ENCODE assay signal across 15 cellular contexts in the genomic region with DNA sequence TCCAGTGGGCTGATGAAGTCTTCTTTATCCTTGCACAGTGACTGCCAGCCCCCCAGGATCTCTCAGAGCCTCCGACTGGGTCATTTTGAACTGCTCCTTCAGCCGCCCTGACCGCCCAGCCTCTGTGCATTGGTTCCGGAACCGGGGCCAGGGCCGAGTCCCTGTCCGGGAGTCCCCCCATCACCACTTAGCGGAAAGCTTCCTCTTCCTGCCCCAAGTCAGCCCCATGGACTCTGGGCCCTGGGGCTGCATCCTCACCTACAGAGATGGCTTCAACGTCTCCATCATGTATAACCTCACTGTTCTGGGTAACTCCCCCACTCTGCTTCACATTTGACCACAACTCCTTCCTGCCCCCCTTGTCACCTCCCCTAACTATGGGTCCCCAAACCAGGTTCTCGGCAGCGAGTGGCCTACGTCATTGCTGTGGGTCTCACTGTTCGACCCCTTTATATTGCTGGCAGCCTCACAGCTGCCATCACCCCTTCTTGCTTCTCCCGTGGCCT. TPM values are rescaled to one million over a fixed set of nuclear protein-coding genes. Genes with fewer than 3 reads are reported as not detected.
A peak's percentile ranks its signal among the peaks of the same experiment; 100 is the strongest.
DNase-seq lines count a peak whose midpoint lies in the region; ATAC-seq, FAIRE-seq and TF ChIP-seq lines count a peak whose summit lies in the region.
"Had no signal": no experiment of that assay in that cellular context is flagged by ENCODE, and none has a peak within 500 bp of the region (broad histone marks: within the 10 kb centered on the region; RNA-seq: fewer than 3 reads in every experiment).

No MANE protein-coding gene starts in this region.

- H3K27me3 Mint-ChIP-seq in activated CD4-positive, alpha-beta T cell treated with anti-CD3 and anti-CD28 coated beads, Interleukin-2, amount 10 ng/mL, durations not matched to agents 7 days and 5 days: peaks cover 5% of the 10 kb centered on the region
- H3K27me3 Mint-ChIP-seq in activated T-cell treated with anti-CD3 and anti-CD28 coated beads, Interleukin-2, amount 50 U/mL, for 24 hours: peaks cover 6% of the 10 kb centered on the region
- H3K27me3 Mint-ChIP-seq in stimulated activated naive CD8-positive, alpha-beta T cell treated with anti-CD3 and anti-CD28 coated beads, Interleukin-15, Interleukin-2, amounts not matched to agents 100 ng/mL and 50 ng/mL, for 24 hours: peaks cover 11% of the 10 kb centered on the region

- peaks cover 2% of the 10 kb centered on the region for H3K36me3 Mint-ChIP-seq in activated CD4-positive, alpha-beta T cell treated with anti-CD3 and anti-CD28 coated beads, Interleukin-2, amount 10 ng/mL, durations not matched to agents 7 days and 5 days (ENCODE audit: low read depth)
- peaks cover 74% of the 10 kb centered on the region for H3K36me3 Mint-ChIP-seq in activated T-cell treated with anti-CD3 and anti-CD28 coated beads, Interleukin-2, amount 50 U/mL, for 24 hours (ENCODE audit: low read depth)
- H3K36me3 Mint-ChIP-seq in stimulated activated naive CD8-positive, alpha-beta T cell treated with anti-CD3 and anti-CD28 coated beads, Interleukin-15, Interleukin-2, amounts not matched to agents 100 ng/mL and 50 ng/mL, for 24 hours (ENCODE audit: low read depth): peaks cover 61% of the 10 kb centered on the region

- peaks cover 84% of the 10 kb centered on the region for H3K4me1 ChIP-seq in HepG2 (ENCODE audit: insufficient read depth, low read length)

- DNase-seq in activated CD4-positive, alpha-beta T cell treated with anti-CD3 and anti-CD28 coated beads, Interleukin-2, amount 10 ng/mL, durations not matched to agents 7 days and 5 days: no peak
- DNase-seq in activated CD4-positive, alpha-beta T cell treated with anti-CD3 and anti-CD28 coated beads, Interleukin-2, amount 50 U/mL, for 48 hours: no peak
- DNase-seq in activated T-cell treated with anti-CD3 and anti-CD28 coated beads, Interleukin-2, amount 50 U/mL, for 24 hours: peak; percentile 60
- DNase-seq in HepG2 (ENCODE audit: low spot score) (no peak), NCI-H446 treated with DMSO at 0.1 percent for 48 hours (lab: John Stamatoyannopoulos, UW) (no peak)
- DNase-seq in stimulated activated CD4-positive, alpha-beta T cell treated with anti-CD3 and anti-CD28 coated beads, Interleukin-2, amount 100 ng/mL, for 48 hours: no peak
- DNase-seq: GOT3, left colon, NCI-H1048, NCI-H345, nucleus accumbens had no signal

- H3K79me2 ChIP-seq in HepG2 (ENCODE audit: insufficient read depth, low read length): no peaks in the 10 kb centered on the region

- H3K9ac ChIP-seq in HepG2 (ENCODE audit: insufficient read depth, low read depth, low read length): no peak overlapping the region

- H3K4me3 ChIP-seq in HepG2 (replicated peaks in 1 of 3; ENCODE audit: insufficient read depth in 1 of 3, low read depth in 2 of 3, low read length in 3 of 3): no peak overlapping the region

- H3K9me3 Mint-ChIP-seq in activated CD4-positive, alpha-beta T cell treated with anti-CD3 and anti-CD28 coated beads, Interleukin-2, amount 10 ng/mL, durations not matched to agents 7 days and 5 days: no peaks in the 10 kb centered on the region
- H3K9me3 Mint-ChIP-seq in activated T-cell treated with anti-CD3 and anti-CD28 coated beads, Interleukin-2, amount 50 U/mL, for 24 hours: no peaks in the 10 kb centered on the region
- H3K9me3 Mint-ChIP-seq in stimulated activated naive CD8-positive, alpha-beta T cell treated with anti-CD3 and anti-CD28 coated beads, Interleukin-15, Interleukin-2, amounts not matched to agents 100 ng/mL and 50 ng/mL, for 24 hours: no peaks in the 10 kb centered on the region

- in situ Hi-C loops in HepG2 (cut with HindIII; ENCODE audit: extremely low pct_ligation_motif_present, low pct_unique_long_range_greater_than_20kb): no loop called here

- peaks cover 66% of the 10 kb centered on the region for H3K4me1 Mint-ChIP-seq in activated CD4-positive, alpha-beta T cell treated with anti-CD3 and anti-CD28 coated beads, Interleukin-2, amount 10 ng/mL, durations not matched to agents 7 days and 5 days
- H3K4me1 Mint-ChIP-seq in activated T-cell treated with anti-CD3 and anti-CD28 coated beads, Interleukin-2, amount 50 U/mL, for 24 hours (ENCODE audit: low read depth): peaks cover 87% of the 10 kb centered on the region
- H3K4me1 Mint-ChIP-seq in stimulated activated naive CD8-positive, alpha-beta T cell treated with anti-CD3 and anti-CD28 coated beads, Interleukin-15, Interleukin-2, amounts not matched to agents 100 ng/mL and 50 ng/mL, for 24 hours (ENCODE audit: low read depth): peaks cover 81% of the 10 kb centered on the region

- no peak overlapping the region for H2AFZ ChIP-seq in HepG2 (ENCODE audit: low read length)

- intact Hi-C loops in HepG2 (cut with micrococcal nuclease; ENCODE audit: unreplicated experiment): no loop called here

- ATAC-seq in HepG2: no peak
- ATAC-seq in HG02642 (IDR thresholded peaks at IDR 0.05; ENCODE audit: poor library complexity, unreplicated experiment): no peak

- no peak for TF ChIP-seq CTCF in HepG2 (CRISPR knock-in tag; IDR thresholded peaks at IDR 0.05)

- no peak for FAIRE-seq in HepG2 (lab: Jason Lieb, UNC)
- FAIRE-seq: endometrium had no signal

- H3K36me3 ChIP-seq in HepG2 (replicated peaks in 1 of 2; ENCODE audit: control insufficient read depth in 1 of 2, insufficient read depth in 2 of 2, low read length in 2 of 2): peaks cover 0 to 8% of the 10 kb centered on the region in 2 experiments; a peak in 1 of 5 replicates

- 0 out of 2 replicates have a peak overlapping the region, but pooled peaks have one; percentile 52 for H3K4me2 ChIP-seq in HepG2 (ENCODE audit: low read depth, low read length)

- H3K27ac ChIP-seq in HepG2 (ENCODE audit: extremely low read length, insufficient read depth, low read length): no peak overlapping the region

- no peaks in the 10 kb centered on the region for H4K20me1 ChIP-seq in HepG2 (ENCODE audit: insufficient read depth, low read length)

- POLR2A ChIA-PET in activated CD4-positive, alpha-beta T cell treated with anti-CD3 and anti-CD28 coated beads, Interleukin-2, amount 10 ng/mL, durations not matched to agents 7 days and 5 days (lab: Charles Lee): no interaction called here
- POLR2A ChIA-PET in HepG2 (lab: Yijun Ruan, JAX): interaction anchor here (3.2 to 5.5 kb wide), 2 partner anchors 8 to 22 kb away, joined by 17 to 59 read pairs; partner anchors contain the start of genes MLF2 and PTMS

- CTCF ChIA-PET in activated CD4-positive, alpha-beta T cell treated with anti-CD3 and anti-CD28 coated beads, Interleukin-2, amount 10 ng/mL, durations not matched to agents 7 days and 5 days (lab: Charles Lee): interaction anchor here (1.1 to 14.2 kb wide), 7 partner anchors 7 to 78 kb away, joined by 3 to 120 read pairs (median 5); partner anchors contain the start of genes MLF2 and PTMS
- CTCF ChIA-PET in HepG2 (lab: Yijun Ruan, JAX; ENCODE audit: low intra/inter-chr PET ratio, low total read pairs): no interaction called here

- no peak for TF ChIP-seq POLR2A in HepG2 (IDR thresholded peaks at IDR 0.05; ENCODE audit: insufficient read depth in 1 of 2, low read depth in 2 of 2, low read length in 2 of 2)

- peak overlapping the region; percentile 50 for H3K4me3 Mint-ChIP-seq in activated CD4-positive, alpha-beta T cell treated with anti-CD3 and anti-CD28 coated beads, Interleukin-2, amount 10 ng/mL, durations not matched to agents 7 days and 5 days
- H3K4me3 Mint-ChIP-seq in activated T-cell treated with anti-CD3 and anti-CD28 coated beads, Interleukin-2, amount 50 U/mL, for 24 hours: peak overlapping the region; percentile 94
- peak overlapping the region; percentile 95 for H3K4me3 Mint-ChIP-seq in stimulated activated naive CD8-positive, alpha-beta T cell treated with anti-CD3 and anti-CD28 coated beads, Interleukin-15, Interleukin-2, amounts not matched to agents 100 ng/mL and 50 ng/mL, for 24 hours

- no peaks in the 10 kb centered on the region; a peak in 1 of 5 replicates for H3K27me3 ChIP-seq in HepG2 (ENCODE audit: control insufficient read depth in 1 of 2, insufficient read depth in 2 of 2, low read length in 2 of 2)

- no peak for TF ChIP-seq EP300 in HepG2 (IDR thresholded peaks at IDR 0.05; ENCODE audit: low read depth in 2 of 2, low read length in 2 of 2)
- no peak for TF ChIP-seq EP300 in HepG2 (CRISPR knock-in tag; IDR thresholded peaks at IDR 0.05; ENCODE audit: borderline replicate concordance)

- WGBS in HepG2 (ENCODE audit: low lambda C conversion rate): 89% methylated on average over 14 of the region's 14 CpGs

- no peak for TF ChIP-seq RAD21 in HepG2 (CRISPR knock-in tag; IDR thresholded peaks at IDR 0.05)

- H3K27ac Mint-ChIP-seq in activated CD4-positive, alpha-beta T cell treated with anti-CD3 and anti-CD28 coated beads, Interleukin-2, amount 10 ng/mL, durations not matched to agents 7 days and 5 days: peak overlapping the region; percentile 65
- H3K27ac Mint-ChIP-seq in activated T-cell treated with anti-CD3 and anti-CD28 coated beads, Interleukin-2, amount 50 U/mL, for 24 hours: peak overlapping the region; percentile 96
- H3K27ac Mint-ChIP-seq in stimulated activated naive CD8-positive, alpha-beta T cell treated with anti-CD3 and anti-CD28 coated beads, Interleukin-15, Interleukin-2, amounts not matched to agents 100 ng/mL and 50 ng/mL, for 24 hours: peak overlapping the region; percentile 96

- H3K9me3 ChIP-seq in HepG2 (ENCODE audit: low read length): no peaks in the 10 kb centered on the region

- no TSS peak for BruUV-seq in HepG2 (replicated peaks; lab: Mats Ljungman, UMichigan)

RNA-seq across cellular contexts. Expression of gene LAG3, which starts 2.3 kb away (rescaled TPM):
- total RNA-seq in activated CD4-positive, alpha-beta T cell treated with anti-CD3 and anti-CD28 coated beads, Interleukin-2, amount 10 ng/mL, durations not matched to agents 7 days and 5 days: 10 to 100 TPM; 12.0 to 13.1 TPM
- total RNA-seq in HepG2 (2016; rRNA removed; fragmentation: Illumina TruSeq; extraction: Trizol): 0.11 TPM in 1 of 2 replicates, not detected in the other
- total RNA-seq in HepG2 (2016; cell fraction: cytosol; rRNA removed; fragmentation: Illumina TruSeq; extraction: Trizol; ENCODE audit: low read depth): not detected in 2 replicates
- total RNA-seq in HepG2 (2016; cell fraction: insoluble cytoplasmic fraction; rRNA removed; fragmentation: Illumina TruSeq; extraction: Trizol): 0.11 TPM in 1 of 2 replicates, not detected in the other
- total RNA-seq in HepG2 (2016; cell fraction: membrane; rRNA removed; fragmentation: Illumina TruSeq; extraction: Trizol): 0.07 TPM in 1 of 2 replicates, not detected in the other
- 0.31 TPM in 1 of 2 replicates, not detected in the other for total RNA-seq in HepG2 (2016; cell fraction: nucleus; rRNA removed; fragmentation: Illumina TruSeq; extraction: Trizol)
- 0.26 and 0.51 TPM in 2 replicates for polyA plus RNA-seq in HepG2 (2011; rRNA removed)
- 0.08 and 0.15 TPM in 2 replicates for polyA plus RNA-seq in HepG2 (2011; cell fraction: cytosol; rRNA removed)
- 3.5 and 3.6 TPM in 2 replicates for polyA plus RNA-seq in HepG2 (2011; cell fraction: nucleus; rRNA removed)
- polyA plus RNA-seq in HepG2 (2012): 0.95 and 1.0 TPM in 2 replicates
- polyA plus RNA-seq in HepG2 (2016; cell fraction: cytosol; fragmentation: Illumina TruSeq; extraction: Trizol; ENCODE audit: low read depth): not detected in 2 replicates
- polyA plus RNA-seq in HepG2 (2016; cell fraction: insoluble cytoplasmic fraction; fragmentation: Illumina TruSeq; extraction: Trizol; ENCODE audit: low read depth): not detected in 2 replicates
- polyA plus RNA-seq in HepG2 (2016; cell fraction: membrane; fragmentation: Illumina TruSeq; extraction: Trizol; ENCODE audit: low read depth): 0.11 TPM in 1 of 2 replicates, not detected in the other
- 1.3 and 2.2 TPM in 2 replicates for polyA plus RNA-seq in HepG2 (2016; cell fraction: nucleus; fragmentation: Illumina TruSeq; extraction: Trizol; ENCODE audit: insufficient read depth, low read depth)
- 0.08 and 0.54 TPM in 2 replicates for polyA minus RNA-seq in HepG2 (2011; rRNA and poly(A)+ RNA removed; ENCODE audit: low replicate concordance)
- polyA minus RNA-seq in HepG2 (2011; cell fraction: cytosol; rRNA and poly(A)+ RNA removed): not detected in 2 replicates
- 0.90 and 2.0 TPM in 2 replicates for polyA minus RNA-seq in HepG2 (2011; cell fraction: nucleus; rRNA and poly(A)+ RNA removed)

RNA-seq across cellular contexts. Expression of gene PTMS, which starts 8.4 kb away (rescaled TPM):
- 10 to 100 TPM; 16.4 to 25.6 TPM for total RNA-seq in activated CD4-positive, alpha-beta T cell treated with anti-CD3 and anti-CD28 coated beads, Interleukin-2, amount 10 ng/mL, durations not matched to agents 7 days and 5 days
- 40.5 and 42.1 TPM in 2 replicates for total RNA-seq in HepG2 (2016; rRNA removed; fragmentation: Illumina TruSeq; extraction: Trizol)
- total RNA-seq in HepG2 (2016; cell fraction: cytosol; rRNA removed; fragmentation: Illumina TruSeq; extraction: Trizol; ENCODE audit: low read depth): 20.4 and 25.8 TPM in 2 replicates
- 34.7 and 40.6 TPM in 2 replicates for total RNA-seq in HepG2 (2016; cell fraction: insoluble cytoplasmic fraction; rRNA removed; fragmentation: Illumina TruSeq; extraction: Trizol)
- total RNA-seq in HepG2 (2016; cell fraction: membrane; rRNA removed; fragmentation: Illumina TruSeq; extraction: Trizol): 33.5 and 39.4 TPM in 2 replicates
- total RNA-seq in HepG2 (2016; cell fraction: nucleus; rRNA removed; fragmentation: Illumina TruSeq; extraction: Trizol): 24.6 and 26.7 TPM in 2 replicates
- 79.1 and 82.4 TPM in 2 replicates for polyA plus RNA-seq in HepG2 (2011; rRNA removed)
- 82.7 and 86.9 TPM in 2 replicates for polyA plus RNA-seq in HepG2 (2011; cell fraction: cytosol; rRNA removed)
- 107 and 116 TPM in 2 replicates for polyA plus RNA-seq in HepG2 (2011; cell fraction: nucleus; rRNA removed)
- 128 and 237 TPM in 2 replicates for polyA plus RNA-seq in HepG2 (2012)
- polyA plus RNA-seq in HepG2 (2016; cell fraction: cytosol; fragmentation: Illumina TruSeq; extraction: Trizol; ENCODE audit: low read depth): 96.6 and 97.7 TPM in 2 replicates
- 162 and 207 TPM in 2 replicates for polyA plus RNA-seq in HepG2 (2016; cell fraction: insoluble cytoplasmic fraction; fragmentation: Illumina TruSeq; extraction: Trizol; ENCODE audit: low read depth)
- 140 and 143 TPM in 2 replicates for polyA plus RNA-seq in HepG2 (2016; cell fraction: membrane; fragmentation: Illumina TruSeq; extraction: Trizol; ENCODE audit: low read depth)
- 169 and 175 TPM in 2 replicates for polyA plus RNA-seq in HepG2 (2016; cell fraction: nucleus; fragmentation: Illumina TruSeq; extraction: Trizol; ENCODE audit: insufficient read depth, low read depth)
- polyA minus RNA-seq in HepG2 (2011; rRNA and poly(A)+ RNA removed; ENCODE audit: low replicate concordance): 46.9 and 158 TPM in 2 replicates
- 19.3 and 21.6 TPM in 2 replicates for polyA minus RNA-seq in HepG2 (2011; cell fraction: cytosol; rRNA and poly(A)+ RNA removed)
- 8.1 and 13.0 TPM in 2 replicates for polyA minus RNA-seq in HepG2 (2011; cell fraction: nucleus; rRNA and poly(A)+ RNA removed)

RNA-seq across cellular contexts. Expression of gene CD4, which starts 14.7 kb away (rescaled TPM):
- total RNA-seq in activated CD4-positive, alpha-beta T cell treated with anti-CD3 and anti-CD28 coated beads, Interleukin-2, amount 10 ng/mL, durations not matched to agents 7 days and 5 days: 100 to 1,000 TPM; 219 to 227 TPM
- total RNA-seq in HepG2 (2016; rRNA removed; fragmentation: Illumina TruSeq; extraction: Trizol): 0.07 and 0.27 TPM in 2 replicates
- not detected in 2 replicates for total RNA-seq in HepG2 (2016; cell fraction: cytosol; rRNA removed; fragmentation: Illumina TruSeq; extraction: Trizol; ENCODE audit: low read depth)
- total RNA-seq in HepG2 (2016; cell fraction: insoluble cytoplasmic fraction; rRNA removed; fragmentation: Illumina TruSeq; extraction: Trizol): 0.15 TPM in 1 of 2 replicates, not detected in the other
- 0.10 TPM in 1 of 2 replicates, not detected in the other for total RNA-seq in HepG2 (2016; cell fraction: membrane; rRNA removed; fragmentation: Illumina TruSeq; extraction: Trizol)
- total RNA-seq in HepG2 (2016; cell fraction: nucleus; rRNA removed; fragmentation: Illumina TruSeq; extraction: Trizol): 0.28 and 0.41 TPM in 2 replicates
- polyA plus RNA-seq in HepG2 (2011; rRNA removed): 0.68 and 0.95 TPM in 2 replicates
- polyA plus RNA-seq in HepG2 (2011; cell fraction: cytosol; rRNA removed): 0.54 and 0.87 TPM in 2 replicates
- 0.55 and 0.64 TPM in 2 replicates for polyA plus RNA-seq in HepG2 (2011; cell fraction: nucleus; rRNA removed)
- 1.5 and 2.7 TPM in 2 replicates for polyA plus RNA-seq in HepG2 (2012)
- polyA plus RNA-seq in HepG2 (2016; cell fraction: cytosol; fragmentation: Illumina TruSeq; extraction: Trizol; ENCODE audit: low read depth): 0.06 and 0.14 TPM in 2 replicates
- polyA plus RNA-seq in HepG2 (2016; cell fraction: insoluble cytoplasmic fraction; fragmentation: Illumina TruSeq; extraction: Trizol; ENCODE audit: low read depth): 0.16 and 0.24 TPM in 2 replicates
- not detected in 2 replicates for polyA plus RNA-seq in HepG2 (2016; cell fraction: membrane; fragmentation: Illumina TruSeq; extraction: Trizol; ENCODE audit: low read depth)
- 0.52 and 0.68 TPM in 2 replicates for polyA plus RNA-seq in HepG2 (2016; cell fraction: nucleus; fragmentation: Illumina TruSeq; extraction: Trizol; ENCODE audit: insufficient read depth, low read depth)
- polyA minus RNA-seq in HepG2 (2011; rRNA and poly(A)+ RNA removed; ENCODE audit: low replicate concordance): 2.6 TPM in 1 of 2 replicates, not detected in the other
- 0.20 and 0.70 TPM in 2 replicates for polyA minus RNA-seq in HepG2 (2011; cell fraction: cytosol; rRNA and poly(A)+ RNA removed)
- 0.39 and 0.87 TPM in 2 replicates for polyA minus RNA-seq in HepG2 (2011; cell fraction: nucleus; rRNA and poly(A)+ RNA removed)
- total RNA-seq: HT1080 had no signal

RNA-seq across cellular contexts. Expression of gene MLF2, which starts 21.7 kb away (rescaled TPM):
- total RNA-seq in activated CD4-positive, alpha-beta T cell treated with anti-CD3 and anti-CD28 coated beads, Interleukin-2, amount 10 ng/mL, durations not matched to agents 7 days and 5 days: 10 to 100 TPM; 90.7 to 95.4 TPM
- total RNA-seq in HepG2 (2016; rRNA removed; fragmentation: Illumina TruSeq; extraction: Trizol): 88.1 and 95.8 TPM in 2 replicates
- 20.8 and 28.2 TPM in 2 replicates for total RNA-seq in HepG2 (2016; cell fraction: cytosol; rRNA removed; fragmentation: Illumina TruSeq; extraction: Trizol; ENCODE audit: low read depth)
- 86.9 and 96.5 TPM in 2 replicates for total RNA-seq in HepG2 (2016; cell fraction: insoluble cytoplasmic fraction; rRNA removed; fragmentation: Illumina TruSeq; extraction: Trizol)
- total RNA-seq in HepG2 (2016; cell fraction: membrane; rRNA removed; fragmentation: Illumina TruSeq; extraction: Trizol): 41.7 and 71.5 TPM in 2 replicates
- total RNA-seq in HepG2 (2016; cell fraction: nucleus; rRNA removed; fragmentation: Illumina TruSeq; extraction: Trizol): 50.4 and 54.8 TPM in 2 replicates
- 167 and 178 TPM in 2 replicates for polyA plus RNA-seq in HepG2 (2011; rRNA removed)
- 182 and 203 TPM in 2 replicates for polyA plus RNA-seq in HepG2 (2011; cell fraction: cytosol; rRNA removed)
- polyA plus RNA-seq in HepG2 (2011; cell fraction: nucleus; rRNA removed): 234 and 240 TPM in 2 replicates
- 94.9 and 97.7 TPM in 2 replicates for polyA plus RNA-seq in HepG2 (2012)
- 31.3 and 48.0 TPM in 2 replicates for polyA plus RNA-seq in HepG2 (2016; cell fraction: cytosol; fragmentation: Illumina TruSeq; extraction: Trizol; ENCODE audit: low read depth)
- 178 and 184 TPM in 2 replicates for polyA plus RNA-seq in HepG2 (2016; cell fraction: insoluble cytoplasmic fraction; fragmentation: Illumina TruSeq; extraction: Trizol; ENCODE audit: low read depth)
- 69.7 and 93.5 TPM in 2 replicates for polyA plus RNA-seq in HepG2 (2016; cell fraction: membrane; fragmentation: Illumina TruSeq; extraction: Trizol; ENCODE audit: low read depth)
- polyA plus RNA-seq in HepG2 (2016; cell fraction: nucleus; fragmentation: Illumina TruSeq; extraction: Trizol; ENCODE audit: insufficient read depth, low read depth): 128 and 129 TPM in 2 replicates
- 127 and 179 TPM in 2 replicates for polyA minus RNA-seq in HepG2 (2011; rRNA and poly(A)+ RNA removed; ENCODE audit: low replicate concordance)
- polyA minus RNA-seq in HepG2 (2011; cell fraction: cytosol; rRNA and poly(A)+ RNA removed): 36.1 and 36.7 TPM in 2 replicates
- polyA minus RNA-seq in HepG2 (2011; cell fraction: nucleus; rRNA and poly(A)+ RNA removed): 47.3 and 50.7 TPM in 2 replicates

RNA-seq across cellular contexts. Expression of gene GPR162, which starts 47.0 kb away (rescaled TPM):
- under 1 TPM; 0.25 to 0.29 TPM for total RNA-seq in activated CD4-positive, alpha-beta T cell treated with anti-CD3 and anti-CD28 coated beads, Interleukin-2, amount 10 ng/mL, durations not matched to agents 7 days and 5 days
- total RNA-seq in HepG2 (2016; rRNA removed; fragmentation: Illumina TruSeq; extraction: Trizol): not detected in 2 replicates
- total RNA-seq in HepG2 (2016; cell fraction: cytosol; rRNA removed; fragmentation: Illumina TruSeq; extraction: Trizol; ENCODE audit: low read depth): not detected in 2 replicates
- not detected in 2 replicates for total RNA-seq in HepG2 (2016; cell fraction: insoluble cytoplasmic fraction; rRNA removed; fragmentation: Illumina TruSeq; extraction: Trizol)
- total RNA-seq in HepG2 (2016; cell fraction: membrane; rRNA removed; fragmentation: Illumina TruSeq; extraction: Trizol): not detected in 2 replicates
- not detected in 2 replicates for total RNA-seq in HepG2 (2016; cell fraction: nucleus; rRNA removed; fragmentation: Illumina TruSeq; extraction: Trizol)
- 0.08 and 0.10 TPM in 2 replicates for polyA plus RNA-seq in HepG2 (2011; rRNA removed)
- 0.05 and 0.08 TPM in 2 replicates for polyA plus RNA-seq in HepG2 (2011; cell fraction: cytosol; rRNA removed)
- polyA plus RNA-seq in HepG2 (2011; cell fraction: nucleus; rRNA removed): 0.34 and 0.66 TPM in 2 replicates
- 0.51 and 0.78 TPM in 2 replicates for polyA plus RNA-seq in HepG2 (2012)
- not detected in 2 replicates for polyA plus RNA-seq in HepG2 (2016; cell fraction: cytosol; fragmentation: Illumina TruSeq; extraction: Trizol; ENCODE audit: low read depth)
- polyA plus RNA-seq in HepG2 (2016; cell fraction: insoluble cytoplasmic fraction; fragmentation: Illumina TruSeq; extraction: Trizol; ENCODE audit: low read depth): not detected in 2 replicates
- polyA plus RNA-seq in HepG2 (2016; cell fraction: membrane; fragmentation: Illumina TruSeq; extraction: Trizol; ENCODE audit: low read depth): not detected in 2 replicates
- not detected in 2 replicates for polyA plus RNA-seq in HepG2 (2016; cell fraction: nucleus; fragmentation: Illumina TruSeq; extraction: Trizol; ENCODE audit: insufficient read depth, low read depth)
- not detected in 2 replicates for polyA minus RNA-seq in HepG2 (2011; rRNA and poly(A)+ RNA removed; ENCODE audit: low replicate concordance)
- polyA minus RNA-seq in HepG2 (2011; cell fraction: cytosol; rRNA and poly(A)+ RNA removed): not detected in 2 replicates
- polyA minus RNA-seq in HepG2 (2011; cell fraction: nucleus; rRNA and poly(A)+ RNA removed): not detected in 2 replicates

Comparison
In these comparisons a context has a peak if more than half of its experiments do, and no peak if none do; other contexts are left out.
1. RNA of gene LAG3, which starts 2.3 kb away (total RNA-seq): 12.0 to 13.1 TPM in activated CD4-positive, alpha-beta T cell treated with anti-CD3 and anti-CD28 coated beads, Interleukin-2, amount 10 ng/mL, durations not matched to agents 7 days and 5 days; 0.07 to 0.31 TPM in HepG2; every median in the first group is over 4 times any median in the second.
2. RNA of gene CD4, which starts 14.7 kb away (total RNA-seq): 219 to 227 TPM in activated CD4-positive, alpha-beta T cell treated with anti-CD3 and anti-CD28 coated beads, Interleukin-2, amount 10 ng/mL, durations not matched to agents 7 days and 5 days; 0.07 to 0.41 TPM in HepG2; every median in the first group is over 100 times any median in the second.
3. Peak in every context shown above with its lines, with median percentiles within 50 percentile points of each other: H3K27ac Mint-ChIP-seq and H3K4me3 Mint-ChIP-seq.